9 cellular contexts compared by ENCODE assay signal in the genomic region with DNA sequence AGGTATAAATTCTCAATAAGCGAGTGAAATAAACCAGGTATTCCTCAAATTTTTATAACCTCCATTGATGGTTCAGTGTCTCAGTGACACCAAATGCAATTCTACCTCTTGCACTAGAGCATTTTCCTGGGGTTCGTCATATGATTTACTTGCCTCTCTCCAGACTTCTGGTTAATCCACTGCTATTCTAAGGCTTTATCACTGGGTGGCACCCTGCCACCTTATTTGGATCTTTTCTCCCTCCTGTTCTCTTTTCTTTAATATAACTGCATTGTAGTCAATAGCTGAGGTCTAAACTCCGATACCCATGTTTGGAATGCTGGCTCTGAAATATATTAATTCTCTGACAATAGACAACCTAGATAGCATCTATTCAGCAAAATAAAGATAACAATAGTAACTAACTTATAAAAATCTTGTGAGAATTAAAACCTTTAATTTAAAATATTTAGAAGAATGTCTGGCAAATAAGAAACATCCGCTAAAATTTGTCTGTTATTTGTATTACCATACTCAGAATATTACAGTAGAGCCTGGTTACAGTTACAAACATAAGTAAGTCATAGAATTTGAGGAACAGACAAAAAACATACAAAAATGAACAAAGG.
A peak's percentile ranks its signal among the peaks of the same experiment; 100 is the strongest.
DNase-seq lines count a peak whose midpoint lies in the region; FAIRE-seq and TF ChIP-seq lines count a peak whose summit lies in the region.
"Had no signal": no experiment of that assay in that cellular context is flagged by ENCODE, and none has a peak within 500 bp of the region (broad histone marks: within the 10 kb centered on the region; RNA-seq: fewer than 3 reads in every experiment).

No MANE protein-coding gene starts in this region.

- TF ChIP-seq EP300 in neural cell (conservative IDR thresholded peaks at IDR 0.05; ENCODE audit: poor library complexity, severe bottlenecking), result no peak

- no peak overlapping the region for H2AFZ ChIP-seq in neural cell (ENCODE audit: low read depth, low read length)

- TF ChIP-seq CTCF in cardiac fibroblast (IDR thresholded peaks at IDR 0.05; ENCODE audit: low read depth, low read length) (peak; percentile 32), neural cell (IDR thresholded peaks at IDR 0.05; ENCODE audit: poor library complexity, severe bottlenecking) (peak; percentile 91), thyroid gland (IDR thresholded peaks at IDR 0.05) (no peak)

- H3F3A ChIP-seq in neural cell (ENCODE audit: insufficient read depth, low read length, poor library complexity, severe bottlenecking), result no peaks in the 10 kb centered on the region

- FAIRE-seq in GM12892 (lab: Jason Lieb, UNC), result no peak
- FAIRE-seq: colon had no signal

- H3K4me3 ChIP-seq in cardiac fibroblast (replicated peaks in 1 of 2; ENCODE audit: low read depth in 2 of 2, low read length in 2 of 2) (no peak overlapping the region), neural cell (ENCODE audit: low read length) (no peak overlapping the region), thyroid gland (replicated peaks in 1 of 3) (no peak overlapping the region)
- no peak overlapping the region for H3K4me3 ChIP-seq in effector memory CD4-positive, alpha-beta T cell (ENCODE audit: insufficient read depth, low read depth, low read length, poor library complexity, severe bottlenecking)

- no peaks in the 10 kb centered on the region for H3K36me3 ChIP-seq in neural cell (ENCODE audit: insufficient read depth, low read length)
- H3K36me3 ChIP-seq in thyroid gland, result no peaks in the 10 kb centered on the region
- no peaks in the 10 kb centered on the region for H3K36me3 ChIP-seq in effector memory CD4-positive, alpha-beta T cell (ENCODE audit: control insufficient read depth, insufficient read depth, low read length)

- no peak overlapping the region for H3K4me2 ChIP-seq in neural cell (ENCODE audit: low read length)

- intact Hi-C loops in thyroid gland (cut with DNase I), result no loop called here

- H3K4me1 ChIP-seq in thyroid gland, result no peaks in the 10 kb centered on the region
- H3K4me1 ChIP-seq in effector memory CD4-positive, alpha-beta T cell (ENCODE audit: control insufficient read depth, insufficient read depth, low read length, poor library complexity, severe bottlenecking), result no peaks in the 10 kb centered on the region

- H3K27me3 ChIP-seq in neural cell (ENCODE audit: insufficient read depth, low read depth, low read length), result no peaks in the 10 kb centered on the region
- no peaks in the 10 kb centered on the region for H3K27me3 ChIP-seq in thyroid gland
- no peaks in the 10 kb centered on the region for H3K27me3 ChIP-seq in effector memory CD4-positive, alpha-beta T cell (replicated peaks; ENCODE audit: control insufficient read depth, insufficient read depth, low read length, poor library complexity, severe bottlenecking)

- H3K27ac ChIP-seq in neural cell (ENCODE audit: low read length) (no peak overlapping the region), thyroid gland (no peak overlapping the region)
- H3K27ac ChIP-seq in effector memory CD4-positive, alpha-beta T cell (ENCODE audit: insufficient read depth, low read length, poor library complexity, severe bottlenecking), result no peak overlapping the region

- H3K9me2 ChIP-seq in neural cell (ENCODE audit: insufficient read depth, low read length), result no peaks in the 10 kb centered on the region

- TF ChIP-seq POLR2A in thyroid gland (IDR thresholded peaks at IDR 0.05) (no peak), GM12892 (IDR thresholded peaks at IDR 0.05; ENCODE audit: low read depth, low read length) (no peak)

- no peaks in the 10 kb centered on the region for H3K79me2 ChIP-seq in neural cell (replicated peaks; ENCODE audit: insufficient read depth, low read length)

- H3K9ac ChIP-seq in neural cell (ENCODE audit: low read length), result no peak overlapping the region

- H3K9me3 ChIP-seq in neural cell (ENCODE audit: low read length) (no peaks in the 10 kb centered on the region), thyroid gland (no peaks in the 10 kb centered on the region)
- H3K9me3 ChIP-seq in effector memory CD4-positive, alpha-beta T cell (ENCODE audit: control insufficient read depth, low read length), result no peaks in the 10 kb centered on the region

- 51 to 53% methylated on average over 4 of the region's 4 CpGs for WGBS in thyroid gland, 2 donors

- TF ChIP-seq RAD21 in neural cell (conservative IDR thresholded peaks at IDR 0.05), result peak; percentile 94

- DNase-seq in COR-L47 (lab: John Stamatoyannopoulos, UW) (peak; percentile 82), HS-27A (ENCODE audit: low read depth) (peak; percentile 17), NCI-H748 treated with DMSO at 0.1 percent for 48 hours (lab: John Stamatoyannopoulos, UW) (peak; percentile 82), cardiac fibroblast (ENCODE audit: low read depth in 2 of 2) (peak; percentile 43 to 61), thyroid gland (no peak), GM12892 (ENCODE audit: insufficient read length) (no peak)
- DNase-seq in effector memory CD4-positive, alpha-beta T cell, result no peak

- H4K20me1 ChIP-seq in neural cell (ENCODE audit: insufficient read depth), result no peaks in the 10 kb centered on the region

TF ChIP-seq in neural cell, 6 proteins besides CTCF, POLR2A, EP300 and RAD21:
- no peak for TF ChIP-seq TAF1 (IDR thresholded peaks at IDR 0.05; ENCODE audit: low read depth)
- TF ChIP-seq EZH2 (IDR thresholded peaks at IDR 0.05; ENCODE audit: borderline replicate concordance, insufficient read depth, low read length, poor library complexity, severe bottlenecking), result no peak
- TF ChIP-seq, protein P1, sequence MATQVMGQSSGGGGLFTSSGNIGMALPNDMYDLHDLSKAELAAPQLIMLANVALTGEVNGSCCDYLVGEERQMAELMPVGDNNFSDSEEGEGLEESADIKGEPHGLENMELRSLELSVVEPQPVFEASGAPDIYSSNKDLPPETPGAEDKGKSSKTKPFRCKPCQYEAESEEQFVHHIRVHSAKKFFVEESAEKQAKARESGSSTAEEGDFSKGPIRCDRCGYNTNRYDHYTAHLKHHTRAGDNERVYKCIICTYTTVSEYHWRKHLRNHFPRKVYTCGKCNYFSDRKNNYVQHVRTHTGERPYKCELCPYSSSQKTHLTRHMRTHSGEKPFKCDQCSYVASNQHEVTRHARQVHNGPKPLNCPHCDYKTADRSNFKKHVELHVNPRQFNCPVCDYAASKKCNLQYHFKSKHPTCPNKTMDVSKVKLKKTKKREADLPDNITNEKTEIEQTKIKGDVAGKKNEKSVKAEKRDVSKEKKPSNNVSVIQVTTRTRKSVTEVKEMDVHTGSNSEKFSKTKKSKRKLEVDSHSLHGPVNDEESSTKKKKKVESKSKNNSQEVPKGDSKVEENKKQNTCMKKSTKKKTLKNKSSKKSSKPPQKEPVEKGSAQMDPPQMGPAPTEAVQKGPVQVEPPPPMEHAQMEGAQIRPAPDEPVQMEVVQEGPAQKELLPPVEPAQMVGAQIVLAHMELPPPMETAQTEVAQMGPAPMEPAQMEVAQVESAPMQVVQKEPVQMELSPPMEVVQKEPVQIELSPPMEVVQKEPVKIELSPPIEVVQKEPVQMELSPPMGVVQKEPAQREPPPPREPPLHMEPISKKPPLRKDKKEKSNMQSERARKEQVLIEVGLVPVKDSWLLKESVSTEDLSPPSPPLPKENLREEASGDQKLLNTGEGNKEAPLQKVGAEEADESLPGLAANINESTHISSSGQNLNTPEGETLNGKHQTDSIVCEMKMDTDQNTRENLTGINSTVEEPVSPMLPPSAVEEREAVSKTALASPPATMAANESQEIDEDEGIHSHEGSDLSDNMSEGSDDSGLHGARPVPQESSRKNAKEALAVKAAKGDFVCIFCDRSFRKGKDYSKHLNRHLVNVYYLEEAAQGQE (IDR thresholded peaks at IDR 0.05; ENCODE audit: borderline replicate concordance), result no peak
- TF ChIP-seq SMC3 (conservative IDR thresholded peaks at IDR 0.05; ENCODE audit: poor library complexity), result peak; percentile 88
- no peak for TF ChIP-seq MXI1 (conservative IDR thresholded peaks at IDR 0.05; ENCODE audit: poor library complexity, severe bottlenecking)
- TF ChIP-seq POLR2AphosphoS5 (IDR thresholded peaks at IDR 0.05), result no peak

Comparison
In these comparisons a context has a peak if more than half of its experiments do, and no peak if none do; other contexts are left out.
1. DNase-seq: peak in COR-L47 (single experiment), HS-27A (single experiment), NCI-H748 treated with DMSO at 0.1 percent for 48 hours (single experiment) and cardiac fibroblast (2 of 2); none in thyroid gland (0 of 2), GM12892 (single experiment) and effector memory CD4-positive, alpha-beta T cell (0 of 3).
2. CTCF ChIP-seq: peak in cardiac fibroblast (single experiment) and neural cell (single experiment); none in thyroid gland (0 of 6).